ENCODE assay signal across 26 cellular contexts in genomic region chr12:72602616-72603015, GRCh38.
"Had no signal": no experiment of that assay in that cellular context is flagged by ENCODE, and none has a peak within 500 bp of the region (broad histone marks: within the 10 kb centered on the region; RNA-seq: fewer than 3 reads in every experiment).

No MANE protein-coding gene starts in this region.

- H3K27me3 ChIP-seq: ascending aorta, brain microvascular endothelial cell, esophagus muscularis mucosa had no signal

- H3K4me3 ChIP-seq: ascending aorta, coronary artery, esophagus muscularis mucosa had no signal

- H3K27ac ChIP-seq: ascending aorta, brain microvascular endothelial cell, coronary artery, esophagus muscularis mucosa, WERI-Rb-1 had no signal

- H3K4me1 ChIP-seq: ascending aorta, esophagus muscularis mucosa had no signal

- DNase-seq: activated B cell treated with CpG ODN at 0.5 μM for 24 hours; activated CD4-positive, alpha-beta T cell treated with anti-CD3 and anti-CD28 coated beads for 48 hours; activated CD4-positive, alpha-beta T cell treated with anti-CD3 and anti-CD28 coated beads, Interleukin-2, amount 50 U/mL, for 1 hour; activated CD4-positive, alpha-beta T cell treated with anti-CD3 and anti-CD28 coated beads, Interleukin-2, amount 50 U/mL, for 48 hours; activated CD8-positive, alpha-beta memory T cell treated with anti-CD3 and anti-CD28 coated beads for 24 hours; activated CD8-positive, alpha-beta T cell treated with anti-CD3 and anti-CD28 coated beads for 36 hours; activated effector memory CD4-positive, alpha-beta T cell treated with Interleukin-2 at 50 U/mL for 16 hours; activated gamma-delta T cell treated with Interleukin-2 at 50 U/mL for 16 hours; activated naive CD4-positive, alpha-beta T cell treated with anti-CD3 and anti-CD28 coated beads, Interleukin-2, amount 50 U/mL, for 16 hours; activated naive CD4-positive, alpha-beta T cell treated with Interleukin-2 at 50 U/mL for 16 hours; activated T-cell treated with anti-CD3 and anti-CD28 coated beads, Interleukin-2, amount 50 U/mL, for 4 hours; brain microvascular endothelial cell; dermis blood vessel endothelial cell; effector CD4-positive, alpha-beta T cell; effector memory CD8-positive, alpha-beta T cell; erythroblast; head of caudate nucleus; T-helper 1 cell; T-helper 17 cell; T1000; WERI-Rb-1 had no signal

- H3K36me3 ChIP-seq: ascending aorta, brain microvascular endothelial cell, esophagus muscularis mucosa, WERI-Rb-1 had no signal

- ATAC-seq: activated CD4-positive, CD25-positive, alpha-beta regulatory T cell treated with anti-CD3 and anti-CD28 coated beads, Interleukin-2, amount 50 U/mL, for 24 hours; activated CD8-positive, alpha-beta T cell treated with anti-CD3 and anti-CD28 coated beads for 36 hours; activated T-cell treated with anti-CD3 and anti-CD28 coated beads, Interleukin-2, amount 50 U/mL, for 4 hours; activated T-helper 17 cell treated with anti-CD3 and anti-CD28 coated beads, Interleukin-2, amount 50 U/mL, for 72 hours; effector memory CD8-positive, alpha-beta T cell; T-helper 17 cell had no signal
